In genomic region chr20:59779656-59780380, GRCh38 we compare ENCODE assay signal across 20 cellular contexts.
DNase-seq lines count a peak whose midpoint lies in the region; ATAC-seq and TF ChIP-seq lines count a peak whose summit lies in the region.
"Had no signal": no experiment of that assay in that cellular context is flagged by ENCODE, and none has a peak within 500 bp of the region (broad histone marks: within the 10 kb centered on the region; RNA-seq: fewer than 3 reads in every experiment).

No MANE protein-coding gene starts in this region.

- no peak overlapping the region for H2BK5ac ChIP-seq in H9 (ENCODE audit: insufficient read length, low read length)

- H3K27me3 ChIP-seq in H9 (ENCODE audit: insufficient read depth, low read length) (no peaks in the 10 kb centered on the region; the same call in 1 of the 2 replicates), esophagus muscularis mucosa (peaks cover 0 to 17% (median 0%) of the 10 kb centered on the region in 4 donors), stomach (peaks cover 0 to 13% (median 0%) of the 10 kb centered on the region in 3 donors), brain microvascular endothelial cell (replicated peaks) (no peaks in the 10 kb centered on the region), upper lobe of left lung (no peaks in the 10 kb centered on the region)
- H3K27me3 ChIP-seq: BLaER1, SJSA1 had no signal

- H3K4me3 Mint-ChIP-seq in H9: no peak overlapping the region
- H3K4me3 Mint-ChIP-seq: CD8-positive, alpha-beta T cell had no signal

- no peak overlapping the region for H4K5ac ChIP-seq in H9 (ENCODE audit: insufficient read length, low read depth, low read length)

- in situ Hi-C loops in GM13976 (cut with MboI; ENCODE audit: low sequenced_read_pairs, unreplicated experiment): no loop called here
- in situ Hi-C loops in brain microvascular endothelial cell (cut with HindIII; ENCODE audit: low pct_ligation_motif_present, low sequenced_read_pairs): no loop called here

- intact Hi-C loops in esophagus muscularis mucosa (cut with DNase I): loop anchor here (5.0 kb wide), 1 partner anchor 67 kb away; no protein-coding TSS in a partner anchor
- intact Hi-C loops in stomach (cut with DNase I; ENCODE audit: low total_unique reads): no loop called here

- TF ChIP-seq CTCF in GM13976 (IDR thresholded peaks at IDR 0.05; ENCODE audit: borderline replicate concordance, control extremely low read depth, extremely low read depth, insufficient read depth, missing control alignments): no peak
- TF ChIP-seq CTCF in H9 (conservative IDR thresholded peaks at IDR 0.05): no peak
- TF ChIP-seq CTCF in esophagus muscularis mucosa (IDR thresholded peaks at IDR 0.05): no peak
- no peak for TF ChIP-seq CTCF in stomach (IDR thresholded peaks at IDR 0.05)
- TF ChIP-seq CTCF in brain microvascular endothelial cell (IDR thresholded peaks at IDR 0.05; ENCODE audit: low read depth, low read length, missing control alignments): no peak
- TF ChIP-seq CTCF in upper lobe of left lung (IDR thresholded peaks at IDR 0.05): no peak

- peaks cover 0 to 2% of the 10 kb centered on the region in 2 experiments; a peak in 2 of 4 replicates for H3K4me1 Mint-ChIP-seq in H9

- no peak overlapping the region for H4K8ac ChIP-seq in H9 (replicated peaks; ENCODE audit: insufficient read length, low read depth, low read length)

- H3T11ph ChIP-seq in H9 (ENCODE audit: low read length): no peak overlapping the region

- no peak overlapping the region for H2BK12ac ChIP-seq in H9 (ENCODE audit: insufficient read length, low read depth, low read length)

- no peak overlapping the region for H2AFZ ChIP-seq in H9 (ENCODE audit: low read length)

- no peak overlapping the region for H2BK20ac ChIP-seq in H9 (ENCODE audit: low read depth, low read length, poor library complexity, severe bottlenecking)

- H3K27ac Mint-ChIP-seq in H9: no peak overlapping the region
- H3K27ac Mint-ChIP-seq: CD8-positive, alpha-beta T cell had no signal

- H3K23me2 ChIP-seq in H9 (ENCODE audit: insufficient read length, low read depth, low read length, poor library complexity, severe bottlenecking): no peaks in the 10 kb centered on the region

- TF ChIP-seq EP300 in esophagus muscularis mucosa (IDR thresholded peaks at IDR 0.05) (no peak), stomach (IDR thresholded peaks at IDR 0.05) (no peak), upper lobe of left lung (IDR thresholded peaks at IDR 0.05) (no peak)

- no peak overlapping the region for H4K91ac ChIP-seq in H9 (ENCODE audit: insufficient read length, low read depth, low read length)

- H3K27me3 Mint-ChIP-seq in H9 (ENCODE audit: low read depth): peaks cover 25% of the 10 kb centered on the region

- DNase-seq in GM13976 (ENCODE audit: low spot score) (peak; percentile 6), H9 (peak; percentile 16), esophagus muscularis mucosa (ENCODE audit: extremely low spot score) (peak; percentile 91), stomach (peak; percentile 10), brain microvascular endothelial cell (no peak), upper lobe of left lung (no peak)
- DNase-seq: ACHN; CD8-positive, alpha-beta T cell; DMS153; Kasumi-1; NCI-H1694 treated with DMSO at 0.1 percent for 48 hours; NCI-H2081 treated with DMSO at 0.1 percent for 48 hours; NCI-H2171 treated with DMSO at 0.1 percent for 48 hours; NCI-H446; NCI-H526; OCI-M1 had no signal

- no peaks in the 10 kb centered on the region for H3K36me3 Mint-ChIP-seq in H9 (ENCODE audit: insufficient read depth in 1 of 3, low read depth in 3 of 3)
- H3K36me3 Mint-ChIP-seq: CD8-positive, alpha-beta T cell had no signal

- H3K9me3 Mint-ChIP-seq in H9: peaks cover 0 to 24% of the 10 kb centered on the region in 2 experiments; a peak in 2 of 5 replicates
- H3K9me3 Mint-ChIP-seq: CD8-positive, alpha-beta T cell had no signal

- H3K18ac ChIP-seq in H9 (ENCODE audit: insufficient read length, low read depth, low read length): no peak overlapping the region

- H4K20me1 ChIP-seq in H9 (ENCODE audit: control insufficient read depth, insufficient read depth, insufficient read length): no peaks in the 10 kb centered on the region

- H3K9me3 ChIP-seq in H9 (ENCODE audit: control insufficient read depth, low read depth, low read length) (no peaks in the 10 kb centered on the region), esophagus muscularis mucosa (no peaks in the 10 kb centered on the region), stomach (no peaks in the 10 kb centered on the region), upper lobe of left lung (no peaks in the 10 kb centered on the region)
- H3K9me3 ChIP-seq: BLaER1, SJSA1 had no signal

- TF ChIP-seq POLR2A in esophagus muscularis mucosa (IDR thresholded peaks at IDR 0.05; ENCODE audit: low read depth): no peak
- TF ChIP-seq POLR2A in stomach (IDR thresholded peaks at IDR 0.05): no peak
- no peak for TF ChIP-seq POLR2A in upper lobe of left lung (IDR thresholded peaks at IDR 0.05)

- H2BK120ac ChIP-seq in H9 (ENCODE audit: low read depth, low read length, poor library complexity, severe bottlenecking): no peak overlapping the region

- WGBS in H9 (ENCODE audit: extremely low coverage, insufficient read length, low lambda C conversion rate): no CpG with 5 or more reads among the region's 10 CpGs
- 88% methylated on average over 10 of the region's 10 CpGs for WGBS in esophagus muscularis mucosa
- WGBS in stomach, 5 donors: 61 to 79% (median 68%) methylated on average over 10 of the region's 10 CpGs
- WGBS in upper lobe of left lung, 2 donors: 65 to 78% methylated on average over 10 of the region's 10 CpGs

- no peak overlapping the region for H3K23ac ChIP-seq in H9 (ENCODE audit: insufficient read length, low read depth, low read length)

- no peaks in the 10 kb centered on the region for H3K79me1 ChIP-seq in H9 (ENCODE audit: insufficient read depth, low read depth, low read length, poor library complexity, severe bottlenecking)

- no peak overlapping the region for H2BK15ac ChIP-seq in H9 (ENCODE audit: low read depth, low read length)

- no peak overlapping the region for H3K4me2 ChIP-seq in H9 (ENCODE audit: insufficient read depth, insufficient read length, low read length)
- H3K4me2 ChIP-seq: BLaER1 had no signal

- no peaks in the 10 kb centered on the region for H3K79me2 ChIP-seq in H9 (ENCODE audit: insufficient read depth, low read length)

- no peak overlapping the region for H3K14ac ChIP-seq in H9 (ENCODE audit: insufficient read depth, low read length)

- H3K56ac ChIP-seq in H9 (ENCODE audit: insufficient read length, low read depth, low read length): no peak overlapping the region

- H3K27ac ChIP-seq in H9 (ENCODE audit: insufficient read length, low read depth, low read length) (no peak overlapping the region), esophagus muscularis mucosa (replicated peaks in 1 of 4) (no peak overlapping the region), stomach (no peak overlapping the region), brain microvascular endothelial cell (no peak overlapping the region), upper lobe of left lung (no peak overlapping the region)
- H3K27ac ChIP-seq: BLaER1, SJSA1 had no signal

- H3K4me1 ChIP-seq in H9 (ENCODE audit: insufficient read depth, low read length): no peaks in the 10 kb centered on the region
- no peaks in the 10 kb centered on the region for H3K4me1 ChIP-seq in esophagus muscularis mucosa
- H3K4me1 ChIP-seq in stomach: no peaks in the 10 kb centered on the region
- H3K4me1 ChIP-seq in upper lobe of left lung: no peaks in the 10 kb centered on the region
- H3K4me1 ChIP-seq: SJSA1 had no signal

- no peaks in the 10 kb centered on the region for H3K36me3 ChIP-seq in esophagus muscularis mucosa
- H3K36me3 ChIP-seq in stomach: no peaks in the 10 kb centered on the region
- no peaks in the 10 kb centered on the region for H3K36me3 ChIP-seq in brain microvascular endothelial cell (replicated peaks)
- H3K36me3 ChIP-seq in upper lobe of left lung: no peaks in the 10 kb centered on the region
- H3K36me3 ChIP-seq: SJSA1 had no signal

- H3K4me3 ChIP-seq in esophagus muscularis mucosa: no peak overlapping the region
- no peak overlapping the region for H3K4me3 ChIP-seq in stomach
- H3K4me3 ChIP-seq in brain microvascular endothelial cell (ENCODE audit: low read depth, low read length): no peak overlapping the region
- H3K4me3 ChIP-seq in upper lobe of left lung: no peak overlapping the region
- H3K4me3 ChIP-seq: BLaER1, SJSA1 had no signal

- no peak overlapping the region for H3K4ac ChIP-seq in H9 (ENCODE audit: low read depth, low read length)

- H3K9ac ChIP-seq in H9 (ENCODE audit: extremely low read depth, insufficient read length, low read length): no peak overlapping the region
- H3K9ac ChIP-seq: BLaER1 had no signal

- H2AK5ac ChIP-seq in H9 (ENCODE audit: insufficient read length, low read length): no peak overlapping the region

- ATAC-seq in GM18861 (IDR thresholded peaks at IDR 0.05; ENCODE audit: unreplicated experiment) (no peak), upper lobe of left lung (ENCODE audit: low FRiP score in 2 of 2) (no peak)
- ATAC-seq: CD8-positive, alpha-beta T cell; Right ventricle myocardium inferior had no signal

Comparison
In these comparisons a context has a peak if more than half of its experiments do, and no peak if none do; other contexts are left out.
1. DNase-seq: peak in GM13976 (single experiment), H9 (single experiment), esophagus muscularis mucosa (single experiment) and stomach (single experiment); none in brain microvascular endothelial cell (single experiment) and upper lobe of left lung (0 of 2).